20 cellular contexts compared by ENCODE assay signal in genomic region chr16:1944612-1945199, GRCh38. TPM values are rescaled to one million over a fixed set of nuclear protein-coding genes. Genes with fewer than 3 reads are reported as not detected.
DNase-seq lines count a peak whose midpoint lies in the region; ATAC-seq, FAIRE-seq and TF ChIP-seq lines count a peak whose summit lies in the region.
"Had no signal": no experiment of that assay in that cellular context is flagged by ENCODE, and none has a peak within 500 bp of the region (broad histone marks: within the 10 kb centered on the region; RNA-seq: fewer than 3 reads in every experiment).

No MANE protein-coding gene starts in this region.

- no peak overlapping the region for H2BK20ac ChIP-seq in H9 (ENCODE audit: low read depth, low read length, poor library complexity, severe bottlenecking)

- no peak for DNase-seq in activated CD4-positive, alpha-beta T cell treated with anti-CD3 and anti-CD28 coated beads, Interleukin-2, amount 10 ng/mL, durations not matched to agents 24 days and 14 days
- no peak for DNase-seq in activated CD4-positive, alpha-beta T cell treated with anti-CD3 and anti-CD28 coated beads, Interleukin-2, amount 50 U/mL, for 48 hours
- DNase-seq in H9, result peak; percentile 30
- DNase-seq in K562 (ENCODE audit: extremely low read depth in 1 of 4, low spot score in 3 of 4), result peak in 1 of 4 experiments; percentile 35
- DNase-seq in sigmoid colon, result peak; percentile 61
- no peak for DNase-seq in COLO829 (ENCODE audit: low spot score)
- DNase-seq in AG20443 (ENCODE audit: low spot score), result no peak
- DNase-seq in DMS153 treated with DMSO at 0.1 percent for 48 hours (lab: John Stamatoyannopoulos, UW; ENCODE audit: unreplicated experiment), result no peak
- DNase-seq: effector CD8-positive, alpha-beta T cell; NCI-H1930; NCI-H510A treated with DMSO at 0.1 percent for 48 hours; stimulated activated naive CD4-positive, alpha-beta T cell; upper lobe of right lung had no signal

- H3K4me1 Mint-ChIP-seq in activated CD4-positive, alpha-beta T cell treated with anti-CD3 and anti-CD28 coated beads, Interleukin-2, amount 10 ng/mL, durations not matched to agents 24 days and 14 days, result peaks cover 21% of the 10 kb centered on the region
- peaks cover 15 to 23% of the 10 kb centered on the region in 2 experiments for H3K4me1 Mint-ChIP-seq in H9

- no peak overlapping the region for H3K18ac ChIP-seq in H9 (ENCODE audit: insufficient read length, low read depth, low read length)

- no peaks in the 10 kb centered on the region for H3K79me2 ChIP-seq in H9 (ENCODE audit: insufficient read depth, low read length)
- peaks cover 20% of the 10 kb centered on the region for H3K79me2 ChIP-seq in K562 (ENCODE audit: control insufficient read depth, insufficient read depth, low read length)

- no peak overlapping the region for H3K27ac Mint-ChIP-seq in activated CD4-positive, alpha-beta T cell treated with anti-CD3 and anti-CD28 coated beads, Interleukin-2, amount 10 ng/mL, durations not matched to agents 24 days and 14 days
- H3K27ac Mint-ChIP-seq in H9, result no peak overlapping the region; a peak in 2 of 7 replicates

- H3K4me1 ChIP-seq in H9 (ENCODE audit: insufficient read depth, low read length) (peaks cover 4% of the 10 kb centered on the region; the same call in 1 of the 2 replicates), K562 (replicated peaks in 1 of 2; ENCODE audit: control insufficient read depth in 2 of 2, insufficient read depth in 2 of 2, low read length in 2 of 2) (peaks cover 29 to 72% of the 10 kb centered on the region in 2 experiments), sigmoid colon (peaks cover 0 to 30% (median 14%) of the 10 kb centered on the region in 4 donors)

- H3K9ac ChIP-seq in H9 (ENCODE audit: extremely low read depth, insufficient read length, low read length) (no peak overlapping the region), K562 (ENCODE audit: insufficient read depth in 1 of 2, low read depth in 2 of 2, low read length in 2 of 2) (no peak overlapping the region)

- H3K56ac ChIP-seq in H9 (ENCODE audit: insufficient read length, low read depth, low read length), result no peak overlapping the region

- H3K4me3 ChIP-seq in K562 (no peak overlapping the region), sigmoid colon (no peak overlapping the region)
- H3K4me3 ChIP-seq: GM12878, pancreas, smooth muscle cell, upper lobe of right lung had no signal

- TF ChIP-seq POLR2A in K562 (conservative IDR thresholded peaks at IDR 0.05) (no peak), sigmoid colon (IDR thresholded peaks at IDR 0.05) (no peak)

- no peak overlapping the region for H3K27ac ChIP-seq in H9 (ENCODE audit: insufficient read length, low read depth, low read length)
- no peak overlapping the region for H3K27ac ChIP-seq in K562 (ENCODE audit: extremely low read depth, low read depth, low read length)
- H3K27ac ChIP-seq in sigmoid colon, result no peak overlapping the region
- H3K27ac ChIP-seq: pancreas, upper lobe of right lung had no signal

- H3K4me2 ChIP-seq in H9 (ENCODE audit: insufficient read depth, insufficient read length, low read length) (no peak overlapping the region), K562 (ENCODE audit: insufficient read depth, low read length) (peak overlapping the region; percentile 80; the same call in 1 of the 2 replicates)

- H3K4ac ChIP-seq in H9 (ENCODE audit: low read depth, low read length), result no peak overlapping the region

- H3K23me2 ChIP-seq in H9 (ENCODE audit: insufficient read length, low read depth, low read length, poor library complexity, severe bottlenecking), result peaks cover 7% of the 10 kb centered on the region

- H3K27me3 ChIP-seq in H9 (ENCODE audit: insufficient read depth, low read length) (no peaks in the 10 kb centered on the region), K562 (ENCODE audit: control insufficient read depth in 2 of 2, insufficient read depth in 2 of 2, low read length in 2 of 2) (no peaks in the 10 kb centered on the region), sigmoid colon (no peaks in the 10 kb centered on the region)
- H3K27me3 ChIP-seq: pancreas, upper lobe of right lung had no signal

- H2BK15ac ChIP-seq in H9 (ENCODE audit: low read depth, low read length), result no peak overlapping the region

- H3K9me3 Mint-ChIP-seq in activated CD4-positive, alpha-beta T cell treated with anti-CD3 and anti-CD28 coated beads, Interleukin-2, amount 10 ng/mL, durations not matched to agents 24 days and 14 days, result no peaks in the 10 kb centered on the region
- no peaks in the 10 kb centered on the region for H3K9me3 Mint-ChIP-seq in H9

- no peaks in the 10 kb centered on the region for H3K79me1 ChIP-seq in H9 (ENCODE audit: insufficient read depth, low read depth, low read length, poor library complexity, severe bottlenecking)

- no peak for ATAC-seq in K562
- ATAC-seq: GM12878, pancreas, upper lobe of right lung had no signal

- H4K5ac ChIP-seq in H9 (ENCODE audit: insufficient read length, low read depth, low read length), result no peak overlapping the region

- H3K9me1 ChIP-seq in K562 (ENCODE audit: control insufficient read depth, insufficient read depth, low read length), result peaks cover 8% of the 10 kb centered on the region

- TF ChIP-seq CTCF in H9 (conservative IDR thresholded peaks at IDR 0.05), result no peak
- no peak for TF ChIP-seq CTCF in K562 (IDR thresholded peaks at IDR 0.05 in 2 of 3, conservative IDR thresholded peaks at IDR 0.05 in 1 of 3; ENCODE audit: insufficient read depth in 2 of 3, low read depth in 1 of 3, low read length in 3 of 3)
- no peak for TF ChIP-seq CTCF in sigmoid colon (IDR thresholded peaks at IDR 0.05)

- no peak overlapping the region for H4K8ac ChIP-seq in H9 (replicated peaks; ENCODE audit: insufficient read length, low read depth, low read length)

- H3K36me3 Mint-ChIP-seq in activated CD4-positive, alpha-beta T cell treated with anti-CD3 and anti-CD28 coated beads, Interleukin-2, amount 10 ng/mL, durations not matched to agents 24 days and 14 days (ENCODE audit: low read depth), result peaks cover 1% of the 10 kb centered on the region
- peaks cover 0 to 5% (median 0%) of the 10 kb centered on the region in 3 experiments; a peak in 3 of 7 replicates for H3K36me3 Mint-ChIP-seq in H9 (ENCODE audit: insufficient read depth in 1 of 3, low read depth in 3 of 3)

- POLR2A ChIA-PET in K562 (lab: Yijun Ruan, JAX), result interaction anchor here (0.7 to 2.9 kb wide), 7 partner anchors 8 to 210 kb away, joined by 3 to 28 read pairs (median 8); partner anchors contain the start of genes RPS2 and TRAF7

- H3T11ph ChIP-seq in H9 (ENCODE audit: low read length), result no peak overlapping the region

- TF ChIP-seq EP300 in K562 (IDR thresholded peaks at IDR 0.05; ENCODE audit: low read length) (no peak), sigmoid colon (IDR thresholded peaks at IDR 0.05) (no peak)

- H2AFZ ChIP-seq in H9 (ENCODE audit: low read length) (no peak overlapping the region), K562 (ENCODE audit: low read depth, low read length) (no peak overlapping the region)

- H2BK120ac ChIP-seq in H9 (ENCODE audit: low read depth, low read length, poor library complexity, severe bottlenecking), result no peak overlapping the region

- H4K20me1 ChIP-seq in H9 (ENCODE audit: control insufficient read depth, insufficient read depth, insufficient read length), result no peaks in the 10 kb centered on the region
- peaks cover 7% of the 10 kb centered on the region for H4K20me1 ChIP-seq in K562 (replicated peaks; ENCODE audit: control insufficient read depth, insufficient read depth, low read length)

- peak overlapping the region; percentile 90 for H3K4me3 Mint-ChIP-seq in activated CD4-positive, alpha-beta T cell treated with anti-CD3 and anti-CD28 coated beads, Interleukin-2, amount 10 ng/mL, durations not matched to agents 24 days and 14 days
- H3K4me3 Mint-ChIP-seq in H9, result peak overlapping the region; percentile 20 to 93; a peak in 3 of 5 replicates

- no peak overlapping the region for H4K91ac ChIP-seq in H9 (ENCODE audit: insufficient read length, low read depth, low read length)

- no peak overlapping the region for H3K14ac ChIP-seq in H9 (ENCODE audit: insufficient read depth, low read length)

- in situ Hi-C loops in K562 (cut with MboI), result no loop called here

- intact Hi-C loops in activated CD4-positive, alpha-beta T cell treated with anti-CD3 and anti-CD28 coated beads, Interleukin-2, amount 10 ng/mL, durations not matched to agents 24 days and 14 days (cut with micrococcal nuclease), result loop anchor here (5.0 kb wide), 2 partner anchors 87 to 172 kb away; partner anchors contain the start of genes EME2, MRPS34 and NME3
- intact Hi-C loops in K562 (cut with micrococcal nuclease), result no loop called here
- intact Hi-C loops in sigmoid colon (cut with DNase I), result no loop called here

- H3K27me3 Mint-ChIP-seq in activated CD4-positive, alpha-beta T cell treated with anti-CD3 and anti-CD28 coated beads, Interleukin-2, amount 10 ng/mL, durations not matched to agents 24 days and 14 days, result peaks cover 3% of the 10 kb centered on the region
- H3K27me3 Mint-ChIP-seq in H9 (ENCODE audit: low read depth), result peaks cover 1% of the 10 kb centered on the region; the same call in 1 of the 2 replicates

- FAIRE-seq in K562 (lab: Jason Lieb, UNC), result no peak
- FAIRE-seq: A204.1, G401.6, GM12878, pancreas had no signal

- H2BK12ac ChIP-seq in H9 (ENCODE audit: insufficient read length, low read depth, low read length), result no peak overlapping the region

- no peak overlapping the region for H2AK5ac ChIP-seq in H9 (ENCODE audit: insufficient read length, low read length)

- no peak overlapping the region for H3K23ac ChIP-seq in H9 (ENCODE audit: insufficient read length, low read depth, low read length)

- H2BK5ac ChIP-seq in H9 (ENCODE audit: insufficient read length, low read length), result no peak overlapping the region

- peaks cover 15% of the 10 kb centered on the region; the same call in 1 of the 3 replicates for H3K36me3 ChIP-seq in K562 (ENCODE audit: control insufficient read depth, insufficient read depth, low read length)
- peaks cover 0 to 16% (median 8%) of the 10 kb centered on the region in 4 donors for H3K36me3 ChIP-seq in sigmoid colon
- H3K36me3 ChIP-seq: pancreas had no signal

- no TSS peak for BruUV-seq in K562 (replicated peaks; lab: Mats Ljungman, UMichigan)

- no peak for TF ChIP-seq RAD21 in K562 (CRISPR knock-in tag; conservative IDR thresholded peaks at IDR 0.05 in 1 of 2, IDR thresholded peaks at IDR 0.05 in 1 of 2)

- H3K9me3 ChIP-seq in H9 (ENCODE audit: control insufficient read depth, low read depth, low read length), result no peaks in the 10 kb centered on the region
- no peaks in the 10 kb centered on the region for H3K9me3 ChIP-seq in K562 (replicated peaks; ENCODE audit: control insufficient read depth, insufficient read depth, low read depth, low read length)
- no peaks in the 10 kb centered on the region for H3K9me3 ChIP-seq in sigmoid colon
- H3K9me3 ChIP-seq: pancreas, upper lobe of right lung had no signal

- WGBS in H9 (ENCODE audit: extremely low coverage, insufficient read length, low lambda C conversion rate), result no CpG with 5 or more reads among the region's 21 CpGs
- 27% methylated on average over 21 of the region's 21 CpGs for WGBS in K562 (ENCODE audit: insufficient coverage, low coverage, missing lambda C conversion rate)
- WGBS in sigmoid colon, 2 donors, result 92 to 96% methylated on average over 21 of the region's 21 CpGs

- CTCF ChIA-PET in K562 (lab: Yijun Ruan, JAX; ENCODE audit: low intra/inter-chr PET ratio), result no interaction called here

RNA-seq across cellular contexts. Expression of gene MSRB1, which starts 1.7 kb away (rescaled TPM):
- 22.8 and 23.0 TPM in 2 replicates for total RNA-seq in activated CD4-positive, alpha-beta T cell treated with anti-CD3 and anti-CD28 coated beads, Interleukin-2, amount 10 ng/mL, durations not matched to agents 24 days and 14 days
- total RNA-seq in H9 (2021) (24.3 and 25.7 TPM in 2 replicates), K562 (2014; rRNA removed) (21.3 and 24.6 TPM in 2 replicates), K562 (2014; rRNA removed; fragmentation: Illumina TruSeq; extraction: Trizol) (7.6 and 10.0 TPM in 2 replicates), K562 (2015; rRNA removed; fragmentation: Illumina TruSeq; extraction: Trizol) (22.6 and 25.7 TPM in 2 replicates), K562 (2021) (28.6 and 29.5 TPM in 2 replicates), sigmoid colon (10 to 100 TPM; 17.8 to 35.7 (median 19.0) TPM)
- 12.4 and 30.9 TPM in 2 replicates for total RNA-seq in K562 (2011; cell fraction: chromatin; rRNA removed; ENCODE audit: low replicate concordance)
- total RNA-seq in K562 (2011; cell fraction: nucleolus; rRNA removed), result 33.7 and 34.3 TPM in 2 replicates
- total RNA-seq in K562 (2011; cell fraction: nucleoplasm; rRNA removed), result 21.2 and 21.5 TPM in 2 replicates
- polyA plus RNA-seq in K562 (2011; rRNA removed) (33.7 and 38.5 TPM in 2 replicates), K562 (2014; fragmentation: Illumina TruSeq; extraction: Trizol) (30.7 and 32.4 TPM in 2 replicates), K562 (2014; fragmentation: Nextera tagmentation; extraction: Ambion mirVana) (10 to 100 TPM in 1 of 2 experiments, 1 to 10 TPM in 1; 5.4 to 15.3 TPM), K562 (2014; rRNA removed) (31.8 and 39.6 TPM in 2 replicates), sigmoid colon (100 to 1,000 TPM in 1 of 3 donors, 10 to 100 TPM in 2; 64.7 to 136 (median 69.1) TPM)
- 47.8 and 79.5 TPM in 2 replicates for polyA plus RNA-seq in K562 (2011; cell fraction: cytosol; rRNA removed)
- 23.0 and 23.2 TPM in 2 replicates for polyA plus RNA-seq in K562 (2011; cell fraction: nucleus; rRNA removed)
- 41.0 and 47.9 TPM in 2 replicates for polyA plus RNA-seq in K562 (2012)
- polyA minus RNA-seq in K562 (2011; rRNA and poly(A)+ RNA removed), result 18.6 and 23.6 TPM in 2 replicates
- 15.5 and 22.4 TPM in 2 replicates for polyA minus RNA-seq in K562 (2011; cell fraction: cytosol; rRNA and poly(A)+ RNA removed)
- polyA minus RNA-seq in K562 (2011; cell fraction: nucleus; rRNA and poly(A)+ RNA removed), result 13.5 and 23.2 TPM in 2 replicates

RNA-seq across cellular contexts. Expression of gene RPL3L, which starts 9.8 kb away (rescaled TPM):
- total RNA-seq in activated CD4-positive, alpha-beta T cell treated with anti-CD3 and anti-CD28 coated beads, Interleukin-2, amount 10 ng/mL, durations not matched to agents 24 days and 14 days, result 1.0 TPM in 1 of 2 replicates, not detected in the other
- total RNA-seq in H9 (2021), result 0.11 and 0.31 TPM in 2 replicates
- total RNA-seq in K562 (2011; cell fraction: chromatin; rRNA removed; ENCODE audit: low replicate concordance), result 0.58 TPM in 1 of 2 replicates, not detected in the other
- 1.6 and 1.8 TPM in 2 replicates for total RNA-seq in K562 (2011; cell fraction: nucleolus; rRNA removed)
- 1.4 TPM in 1 of 2 replicates, not detected in the other for total RNA-seq in K562 (2011; cell fraction: nucleoplasm; rRNA removed)
- total RNA-seq in K562 (2014; rRNA removed), result 0.33 TPM in 1 of 2 replicates, not detected in the other
- 0.58 and 0.64 TPM in 2 replicates for total RNA-seq in K562 (2014; rRNA removed; fragmentation: Illumina TruSeq; extraction: Trizol)
- total RNA-seq in K562 (2015; rRNA removed; fragmentation: Illumina TruSeq; extraction: Trizol), result 0.38 and 0.51 TPM in 2 replicates
- total RNA-seq in K562 (2021), result 0.58 and 0.86 TPM in 2 replicates
- 0.09 and 0.11 TPM in 2 replicates for polyA plus RNA-seq in K562 (2011; rRNA removed)
- polyA plus RNA-seq in K562 (2011; cell fraction: cytosol; rRNA removed), result 0.03 TPM in 1 of 2 replicates, not detected in the other
- 0.64 and 0.84 TPM in 2 replicates for polyA plus RNA-seq in K562 (2011; cell fraction: nucleus; rRNA removed)
- 0.13 and 0.24 TPM in 2 replicates for polyA plus RNA-seq in K562 (2012)
- polyA plus RNA-seq in K562 (2014; fragmentation: Illumina TruSeq; extraction: Trizol), result 0.10 TPM in 1 of 2 replicates, not detected in the other
- under 1 TPM; 0.04 TPM for polyA plus RNA-seq in K562 (2014; fragmentation: Nextera tagmentation; extraction: Ambion mirVana)
- 0.08 TPM in 1 of 2 replicates, not detected in the other for polyA plus RNA-seq in K562 (2014; rRNA removed)
- 0.49 and 0.60 TPM in 2 replicates for polyA minus RNA-seq in K562 (2011; rRNA and poly(A)+ RNA removed)
- polyA minus RNA-seq in K562 (2011; cell fraction: cytosol; rRNA and poly(A)+ RNA removed), result not detected in 2 replicates
- polyA minus RNA-seq in K562 (2011; cell fraction: nucleus; rRNA and poly(A)+ RNA removed), result 1.8 and 1.9 TPM in 2 replicates
- not detected for total RNA-seq in sigmoid colon
- polyA plus RNA-seq in sigmoid colon, result under 1 TPM in 2 of 3 donors, not detected in 1; 0.04 to 0.60 TPM
- total RNA-seq: GM12878, kidney epithelial cell, smooth muscle cell, upper lobe of right lung had no signal

RNA-seq across cellular contexts. Expression of gene NDUFB10, which starts 14.6 kb away (rescaled TPM):
- total RNA-seq in activated CD4-positive, alpha-beta T cell treated with anti-CD3 and anti-CD28 coated beads, Interleukin-2, amount 10 ng/mL, durations not matched to agents 24 days and 14 days, result 136 and 141 TPM in 2 replicates
- total RNA-seq in H9 (2021), result 191 and 192 TPM in 2 replicates
- 23.1 and 36.2 TPM in 2 replicates for total RNA-seq in K562 (2011; cell fraction: chromatin; rRNA removed; ENCODE audit: low replicate concordance)
- 30.7 and 34.7 TPM in 2 replicates for total RNA-seq in K562 (2011; cell fraction: nucleolus; rRNA removed)
- 29.8 and 36.9 TPM in 2 replicates for total RNA-seq in K562 (2011; cell fraction: nucleoplasm; rRNA removed)
- 527 and 595 TPM in 2 replicates for total RNA-seq in K562 (2014; rRNA removed)
- total RNA-seq in K562 (2014; rRNA removed; fragmentation: Illumina TruSeq; extraction: Trizol), result 134 and 149 TPM in 2 replicates
- total RNA-seq in K562 (2015; rRNA removed; fragmentation: Illumina TruSeq; extraction: Trizol), result 228 and 241 TPM in 2 replicates
- total RNA-seq in K562 (2021), result 239 and 265 TPM in 2 replicates
- polyA plus RNA-seq in K562 (2011; rRNA removed), result 69.3 and 98.6 TPM in 2 replicates
- polyA plus RNA-seq in K562 (2011; cell fraction: cytosol; rRNA removed), result 131 and 284 TPM in 2 replicates
- polyA plus RNA-seq in K562 (2011; cell fraction: nucleus; rRNA removed), result 120 and 169 TPM in 2 replicates
- 158 and 278 TPM in 2 replicates for polyA plus RNA-seq in K562 (2012)
- polyA plus RNA-seq in K562 (2014; fragmentation: Illumina TruSeq; extraction: Trizol), result 161 and 217 TPM in 2 replicates
- 100 to 1,000 TPM in 1 of 2 experiments, 10 to 100 TPM in 1; 81.5 to 101 TPM for polyA plus RNA-seq in K562 (2014; fragmentation: Nextera tagmentation; extraction: Ambion mirVana)
- polyA plus RNA-seq in K562 (2014; rRNA removed), result 294 and 372 TPM in 2 replicates
- 104 and 114 TPM in 2 replicates for polyA minus RNA-seq in K562 (2011; rRNA and poly(A)+ RNA removed)
- 172 and 191 TPM in 2 replicates for polyA minus RNA-seq in K562 (2011; cell fraction: cytosol; rRNA and poly(A)+ RNA removed)
- 14.4 and 25.9 TPM in 2 replicates for polyA minus RNA-seq in K562 (2011; cell fraction: nucleus; rRNA and poly(A)+ RNA removed)
- total RNA-seq in sigmoid colon, result 100 to 1,000 TPM; 200 to 332 (median 264) TPM
- polyA plus RNA-seq in sigmoid colon, result 100 to 1,000 TPM; 298 to 489 (median 369) TPM

RNA-seq across cellular contexts. Expression of gene RPS2, which starts 19.9 kb away (rescaled TPM):
- total RNA-seq in activated CD4-positive, alpha-beta T cell treated with anti-CD3 and anti-CD28 coated beads, Interleukin-2, amount 10 ng/mL, durations not matched to agents 24 days and 14 days, result 3,359 and 3,401 TPM in 2 replicates
- 3,874 and 3,923 TPM in 2 replicates for total RNA-seq in H9 (2021)
- 390 and 1,103 TPM in 2 replicates for total RNA-seq in K562 (2011; cell fraction: chromatin; rRNA removed; ENCODE audit: low replicate concordance)
- 1,659 and 1,855 TPM in 2 replicates for total RNA-seq in K562 (2011; cell fraction: nucleolus; rRNA removed)
- 1,433 and 3,279 TPM in 2 replicates for total RNA-seq in K562 (2011; cell fraction: nucleoplasm; rRNA removed)
- total RNA-seq in K562 (2014; rRNA removed), result 4,179 and 5,605 TPM in 2 replicates
- 1,866 and 2,148 TPM in 2 replicates for total RNA-seq in K562 (2014; rRNA removed; fragmentation: Illumina TruSeq; extraction: Trizol)
- 3,793 and 3,917 TPM in 2 replicates for total RNA-seq in K562 (2015; rRNA removed; fragmentation: Illumina TruSeq; extraction: Trizol)
- 4,794 and 4,832 TPM in 2 replicates for total RNA-seq in K562 (2021)
- polyA plus RNA-seq in K562 (2011; rRNA removed), result 4,170 and 6,521 TPM in 2 replicates
- 12,880 and 20,303 TPM in 2 replicates for polyA plus RNA-seq in K562 (2011; cell fraction: cytosol; rRNA removed)
- polyA plus RNA-seq in K562 (2011; cell fraction: nucleus; rRNA removed), result 3,908 and 4,185 TPM in 2 replicates
- polyA plus RNA-seq in K562 (2012), result 4,897 and 8,104 TPM in 2 replicates
- polyA plus RNA-seq in K562 (2014; fragmentation: Illumina TruSeq; extraction: Trizol), result 3,709 and 6,295 TPM in 2 replicates
- 1,000 to 10,000 TPM in 1 of 2 experiments, 100 to 1,000 TPM in 1; 834 to 1,305 TPM for polyA plus RNA-seq in K562 (2014; fragmentation: Nextera tagmentation; extraction: Ambion mirVana)
- polyA plus RNA-seq in K562 (2014; rRNA removed), result 4,774 and 5,288 TPM in 2 replicates
- polyA minus RNA-seq in K562 (2011; rRNA and poly(A)+ RNA removed), result 2,028 and 2,480 TPM in 2 replicates
- polyA minus RNA-seq in K562 (2011; cell fraction: cytosol; rRNA and poly(A)+ RNA removed), result 3,586 and 4,552 TPM in 2 replicates
- polyA minus RNA-seq in K562 (2011; cell fraction: nucleus; rRNA and poly(A)+ RNA removed), result 605 and 1,049 TPM in 2 replicates
- total RNA-seq in sigmoid colon, result 1,000 to 10,000 TPM; 1,478 to 1,994 (median 1,643) TPM
- 1,000 to 10,000 TPM; 1,713 to 3,277 (median 2,927) TPM for polyA plus RNA-seq in sigmoid colon

RNA-seq across cellular contexts. Expression of gene RNF151, which starts 21.9 kb away (rescaled TPM):
- 0.57 TPM in 1 of 2 replicates, not detected in the other for total RNA-seq in activated CD4-positive, alpha-beta T cell treated with anti-CD3 and anti-CD28 coated beads, Interleukin-2, amount 10 ng/mL, durations not matched to agents 24 days and 14 days
- total RNA-seq in H9 (2021) (0.28 TPM in 1 of 2 replicates, not detected in the other), K562 (2014; rRNA removed) (not detected in 2 replicates), K562 (2014; rRNA removed; fragmentation: Illumina TruSeq; extraction: Trizol) (not detected in 2 replicates), K562 (2015; rRNA removed; fragmentation: Illumina TruSeq; extraction: Trizol) (not detected in 2 replicates), K562 (2021) (not detected in 2 replicates), sigmoid colon (not detected)
- 0.44 TPM in 1 of 2 replicates, not detected in the other for total RNA-seq in K562 (2011; cell fraction: chromatin; rRNA removed; ENCODE audit: low replicate concordance)
- 0.79 TPM in 1 of 2 replicates, not detected in the other for total RNA-seq in K562 (2011; cell fraction: nucleolus; rRNA removed)
- total RNA-seq in K562 (2011; cell fraction: nucleoplasm; rRNA removed), result not detected in 2 replicates
- polyA plus RNA-seq in K562 (2011; rRNA removed) (not detected in 2 replicates), K562 (2014; fragmentation: Illumina TruSeq; extraction: Trizol) (not detected in 2 replicates), K562 (2014; fragmentation: Nextera tagmentation; extraction: Ambion mirVana) (not detected), K562 (2014; rRNA removed) (not detected in 2 replicates), sigmoid colon (under 1 TPM in 1 of 3 donors, not detected in 2; 0.10 TPM)
- polyA plus RNA-seq in K562 (2011; cell fraction: cytosol; rRNA removed), result 0.10 and 0.13 TPM in 2 replicates
- polyA plus RNA-seq in K562 (2011; cell fraction: nucleus; rRNA removed), result 0.21 TPM in 1 of 2 replicates, not detected in the other
- not detected in 2 replicates for polyA plus RNA-seq in K562 (2012)
- polyA minus RNA-seq in K562 (2011; rRNA and poly(A)+ RNA removed), result not detected in 2 replicates
- not detected in 2 replicates for polyA minus RNA-seq in K562 (2011; cell fraction: cytosol; rRNA and poly(A)+ RNA removed)
- not detected in 2 replicates for polyA minus RNA-seq in K562 (2011; cell fraction: nucleus; rRNA and poly(A)+ RNA removed)
- total RNA-seq: cardiac septum, kidney epithelial cell, pancreas, smooth muscle cell, upper lobe of right lung had no signal
- polyA plus RNA-seq: GM12878, smooth muscle cell had no signal

Comparison
In these comparisons a context has a peak if more than half of its experiments do, and no peak if none do; other contexts are left out.
1. DNase-seq: peak in H9 (single experiment) and sigmoid colon (single experiment); none in activated CD4-positive, alpha-beta T cell treated with anti-CD3 and anti-CD28 coated beads, Interleukin-2, amount 10 ng/mL, durations not matched to agents 24 days and 14 days (single experiment), activated CD4-positive, alpha-beta T cell treated with anti-CD3 and anti-CD28 coated beads, Interleukin-2, amount 50 U/mL, for 48 hours (0 of 2), COLO829 (single experiment), AG20443 (single experiment) and DMS153 treated with DMSO at 0.1 percent for 48 hours (single experiment).